8 cellular contexts compared by ENCODE assay signal in the genomic region with DNA sequence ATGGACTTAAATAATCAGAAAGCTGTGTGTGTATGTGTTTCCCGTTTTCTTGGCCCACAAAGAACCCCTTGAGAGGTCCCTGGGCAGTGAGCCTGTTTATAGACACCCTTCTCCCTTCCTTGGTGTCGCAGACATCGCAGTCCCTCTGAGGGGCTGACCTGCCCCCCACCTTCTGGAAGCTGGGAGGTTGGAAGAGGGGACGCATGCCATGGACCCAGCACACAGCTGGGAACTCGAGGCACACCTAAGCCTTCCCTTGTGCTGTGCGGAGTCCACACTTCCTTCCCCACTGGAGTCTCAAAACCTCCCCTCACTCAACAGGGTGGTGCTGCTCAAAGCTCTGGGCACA. TPM values are rescaled to one million over a fixed set of nuclear protein-coding genes. Genes with fewer than 3 reads are reported as not detected.
DNase-seq lines count a peak whose midpoint lies in the region; ATAC-seq and TF ChIP-seq lines count a peak whose summit lies in the region.

No MANE protein-coding gene starts in this region.

- intact Hi-C loops in vagina (cut with DNase I): no loop called here

- POLR2A ChIA-PET in BJ (lab: Charles Lee): interaction anchor here (0.6 kb wide), 1 partner anchor 69 kb away, joined by 3 read pairs; no protein-coding TSS in a partner anchor

- no peak overlapping the region for H3K27ac ChIP-seq in vagina

- H3K27ac Mint-ChIP-seq in chondrocyte (ENCODE audit: unreplicated experiment) (peak overlapping the region; percentile 12), nephron (peak overlapping the region; percentile 69 to 91 (median 85))

- H3K9me3 Mint-ChIP-seq in chondrocyte (ENCODE audit: low read depth): peaks cover 8% of the 10 kb centered on the region
- peaks cover 11% of the 10 kb centered on the region for H3K9me3 Mint-ChIP-seq in nephron

- H3K4me1 ChIP-seq in vagina: no peaks in the 10 kb centered on the region

- DNase-seq in BJ (ENCODE audit: low read depth) (no peak), chondrocyte (ENCODE audit: low spot score) (peak; percentile 27), vagina (ENCODE audit: extremely low spot score in 2 of 2) (no peak), mesenteric fat pad (ENCODE audit: low spot score) (no peak)

- H3K36me3 Mint-ChIP-seq in chondrocyte (ENCODE audit: low read depth): no peaks in the 10 kb centered on the region
- H3K36me3 Mint-ChIP-seq in nephron (ENCODE audit: low read depth): peaks cover 3% of the 10 kb centered on the region

- H3K27me3 ChIP-seq in BJ (ENCODE audit: control insufficient read depth, insufficient read depth, low read length) (no peaks in the 10 kb centered on the region), vagina (no peaks in the 10 kb centered on the region)

- peak overlapping the region; percentile 78 for H3K4me3 Mint-ChIP-seq in chondrocyte (ENCODE audit: unreplicated experiment)
- H3K4me3 Mint-ChIP-seq in nephron: peak overlapping the region; percentile 11 to 80 (median 71)

- no peak for TF ChIP-seq CTCF in BJ (IDR thresholded peaks at IDR 0.05; ENCODE audit: insufficient read depth, low read depth, low read length)
- no peak for TF ChIP-seq CTCF in chondrocyte (IDR thresholded peaks at IDR 0.05)
- no peak for TF ChIP-seq CTCF in nephron (IDR thresholded peaks at IDR 0.05; ENCODE audit: unreplicated experiment in 3 of 3)
- no peak for TF ChIP-seq CTCF in vagina (IDR thresholded peaks at IDR 0.05)

- peaks cover 17% of the 10 kb centered on the region for H3K4me1 Mint-ChIP-seq in chondrocyte (ENCODE audit: low read depth)
- H3K4me1 Mint-ChIP-seq in nephron: peaks cover 14% of the 10 kb centered on the region

- H3K4me3 ChIP-seq in BJ (ENCODE audit: low read depth, low read length): 0 out of 2 replicates have a peak overlapping the region, but pooled peaks have one; percentile 9
- peak overlapping the region in 1 of 2 donors; percentile 35 for H3K4me3 ChIP-seq in vagina

- ATAC-seq in HG02852 (IDR thresholded peaks at IDR 0.05; ENCODE audit: unreplicated experiment) (peak; percentile 23), GM21423 (IDR thresholded peaks at IDR 0.05; ENCODE audit: unreplicated experiment) (no peak), GM21529 (IDR thresholded peaks at IDR 0.05; ENCODE audit: unreplicated experiment) (no peak)

- no peaks in the 10 kb centered on the region for H3K36me3 ChIP-seq in BJ (ENCODE audit: control insufficient read depth, insufficient read depth, low read length)
- no peaks in the 10 kb centered on the region for H3K36me3 ChIP-seq in vagina

- H3K27me3 Mint-ChIP-seq in chondrocyte (ENCODE audit: low read depth): no peaks in the 10 kb centered on the region
- peaks cover 5% of the 10 kb centered on the region for H3K27me3 Mint-ChIP-seq in nephron (ENCODE audit: low read depth)

- H3K9me3 ChIP-seq in vagina: no peaks in the 10 kb centered on the region

- no peak for TF ChIP-seq POLR2A in vagina (IDR thresholded peaks at IDR 0.05)

- CTCF ChIA-PET in BJ (lab: Yijun Ruan, JAX): interaction anchor here (1.4 kb wide), 1 partner anchor 21 kb away, joined by 3 read pairs; no protein-coding TSS in a partner anchor

RNA-seq across cellular contexts. Expression of a gene that starts 0.5 kb away (rescaled TPM):
- 14.2 and 16.0 TPM in 2 replicates for polyA plus RNA-seq in BJ (2011; rRNA removed)
- polyA minus RNA-seq in BJ (2011; rRNA and poly(A)+ RNA removed): 6.7 and 10.0 TPM in 2 replicates
- 1.5 to 2.9 TPM (median 2.4 TPM) in 3 replicates for total RNA-seq in chondrocyte
- not detected for total RNA-seq in vagina
- total RNA-seq in mesenteric fat pad: 0.58 TPM

RNA-seq across cellular contexts. Expression of a gene that starts 24.2 kb away (rescaled TPM):
- not detected in 2 replicates for polyA plus RNA-seq in BJ (2011; rRNA removed)
- not detected in 2 replicates for polyA minus RNA-seq in BJ (2011; rRNA and poly(A)+ RNA removed)
- not detected in 3 replicates for total RNA-seq in chondrocyte
- not detected for total RNA-seq in vagina
- total RNA-seq in mesenteric fat pad: 17.5 TPM

RNA-seq across cellular contexts. Expression of a gene that starts 32.4 kb away (rescaled TPM):
- 20.4 and 20.9 TPM in 2 replicates for polyA plus RNA-seq in BJ (2011; rRNA removed)
- 17.0 and 19.4 TPM in 2 replicates for polyA minus RNA-seq in BJ (2011; rRNA and poly(A)+ RNA removed)
- total RNA-seq in chondrocyte: 17.2 to 22.3 TPM (median 21.3 TPM) in 3 replicates
- total RNA-seq in vagina: 16.2 TPM
- total RNA-seq in mesenteric fat pad: 13.3 TPM

RNA-seq across cellular contexts. Expression of a gene that starts 39.3 kb away (rescaled TPM):
- 0.60 and 0.75 TPM in 2 replicates for polyA plus RNA-seq in BJ (2011; rRNA removed)
- 1.7 and 2.1 TPM in 2 replicates for polyA minus RNA-seq in BJ (2011; rRNA and poly(A)+ RNA removed)
- total RNA-seq in chondrocyte (0.37 to 0.79 TPM (median 0.44 TPM) in 3 replicates), vagina (5.2 TPM), mesenteric fat pad (3.2 TPM)

RNA-seq across cellular contexts. Expression of a gene that starts 59.0 kb away (rescaled TPM):
- 8.6 and 9.1 TPM in 2 replicates for polyA plus RNA-seq in BJ (2011; rRNA removed)
- 7.7 and 10.0 TPM in 2 replicates for polyA minus RNA-seq in BJ (2011; rRNA and poly(A)+ RNA removed)
- total RNA-seq in chondrocyte: 5.3 to 8.3 TPM (median 6.5 TPM) in 3 replicates
- total RNA-seq in vagina: 2.7 TPM
- total RNA-seq in mesenteric fat pad: 2.5 TPM

Comparison
In these comparisons a context has a peak if more than half of its experiments do, and no peak if none do; other contexts are left out.
1. RNA of a gene that starts 24.2 kb away (total RNA-seq): 17.5 TPM in mesenteric fat pad (single experiment); not detected in vagina (single experiment) and not detected in chondrocyte; every median in the first group is over 10 times any median in the second.